In genomic region chr1:156623946-156624813, GRCh38 we compare ENCODE assay signal across 8 cellular contexts. TPM values are rescaled to one million over a fixed set of nuclear protein-coding genes. Genes with fewer than 3 reads are reported as not detected.
DNase-seq lines count a peak whose midpoint lies in the region; ATAC-seq and TF ChIP-seq lines count a peak whose summit lies in the region.

No MANE protein-coding gene starts in this region.

- peaks cover 8% of the 10 kb centered on the region for H3K4me1 ChIP-seq in neural progenitor cell

- peak; percentile 67 for ATAC-seq in activated CD8-positive, alpha-beta memory T cell treated with anti-CD3 and anti-CD28 coated beads, Interleukin-2, amount 10 ng/mL, durations not matched to agents 7 days and 5 days
- ATAC-seq in GM19467 (IDR thresholded peaks at IDR 0.05; ENCODE audit: unreplicated experiment), result no peak

- H3K4me3 ChIP-seq in GM12864 (ENCODE audit: low read depth, low read length) (peak overlapping the region; percentile 25; the same call in 1 of the 2 replicates), fibroblast of the aortic adventitia (ENCODE audit: low read depth, low read length) (peak overlapping the region; percentile 49), neural progenitor cell (peak overlapping the region; percentile 43)

- H3K4me3 Mint-ChIP-seq in activated CD8-positive, alpha-beta memory T cell treated with anti-CD3 and anti-CD28 coated beads, Interleukin-2, amount 10 ng/mL, durations not matched to agents 7 days and 5 days, result no peak overlapping the region
- peak overlapping the region; percentile 30 for H3K4me3 Mint-ChIP-seq in neural progenitor cell

- H3K36me3 Mint-ChIP-seq in activated CD8-positive, alpha-beta memory T cell treated with anti-CD3 and anti-CD28 coated beads, Interleukin-2, amount 10 ng/mL, durations not matched to agents 7 days and 5 days, result no peaks in the 10 kb centered on the region
- H3K36me3 Mint-ChIP-seq in neural progenitor cell, result no peaks in the 10 kb centered on the region

- peak overlapping the region; percentile 80 for H3K4me2 ChIP-seq in neural progenitor cell

- H3K9ac ChIP-seq in neural progenitor cell, result no peak overlapping the region

- no peaks in the 10 kb centered on the region for H3K36me3 ChIP-seq in neural progenitor cell

- H3K27ac ChIP-seq in neural progenitor cell, result no peak overlapping the region

- H3F3A ChIP-seq in neural progenitor cell (ENCODE audit: low read depth), result peaks cover 3% of the 10 kb centered on the region

- peaks cover 73% of the 10 kb centered on the region for H3K27me3 Mint-ChIP-seq in activated CD8-positive, alpha-beta memory T cell treated with anti-CD3 and anti-CD28 coated beads, Interleukin-2, amount 10 ng/mL, durations not matched to agents 7 days and 5 days
- H3K27me3 Mint-ChIP-seq in neural progenitor cell (ENCODE audit: insufficient read depth, low read depth), result peaks cover 47% of the 10 kb centered on the region

- peaks cover 8% of the 10 kb centered on the region for H3K4me1 Mint-ChIP-seq in activated CD8-positive, alpha-beta memory T cell treated with anti-CD3 and anti-CD28 coated beads, Interleukin-2, amount 10 ng/mL, durations not matched to agents 7 days and 5 days
- peaks cover 15% of the 10 kb centered on the region for H3K4me1 Mint-ChIP-seq in neural progenitor cell

- H3K9me3 Mint-ChIP-seq in activated CD8-positive, alpha-beta memory T cell treated with anti-CD3 and anti-CD28 coated beads, Interleukin-2, amount 10 ng/mL, durations not matched to agents 7 days and 5 days (ENCODE audit: low read depth), result no peaks in the 10 kb centered on the region
- H3K9me3 Mint-ChIP-seq in neural progenitor cell, result peaks cover 2% of the 10 kb centered on the region

- DNase-seq in GM12864 (ENCODE audit: low read depth) (no peak), NCI-H2081 (lab: John Stamatoyannopoulos, UW) (peak; percentile 59 to 73), fibroblast of the aortic adventitia (ENCODE audit: low read depth) (peak; percentile 29), neural progenitor cell (ENCODE audit: low spot score) (peak; percentile 89), hippocampal formation (lab: John Stamatoyannopoulos, UW) (no peak), AG08395 (ENCODE audit: low spot score) (no peak)
- DNase-seq in activated CD8-positive, alpha-beta memory T cell treated with anti-CD3 and anti-CD28 coated beads, Interleukin-2, amount 10 ng/mL, durations not matched to agents 7 days and 5 days, result peak; percentile 61

- TF ChIP-seq CTCF in GM12864 (IDR thresholded peaks at IDR 0.05; ENCODE audit: low read depth, low read length, missing control alignments) (peak; percentile 58), fibroblast of the aortic adventitia (IDR thresholded peaks at IDR 0.05; ENCODE audit: insufficient read depth, low read length) (peak; percentile 43), neural progenitor cell (IDR thresholded peaks at IDR 0.05) (peak; percentile 55)

- H4K20me1 ChIP-seq in neural progenitor cell (ENCODE audit: low read depth), result peaks cover 27% of the 10 kb centered on the region

- H3K27me3 ChIP-seq in neural progenitor cell, result peaks cover 99% of the 10 kb centered on the region

- H3K27ac Mint-ChIP-seq in activated CD8-positive, alpha-beta memory T cell treated with anti-CD3 and anti-CD28 coated beads, Interleukin-2, amount 10 ng/mL, durations not matched to agents 7 days and 5 days, result no peak overlapping the region
- no peak overlapping the region for H3K27ac Mint-ChIP-seq in neural progenitor cell

- no peaks in the 10 kb centered on the region for H3K79me2 ChIP-seq in neural progenitor cell (ENCODE audit: low read depth)

- peak overlapping the region; percentile 58 for H2AFZ ChIP-seq in neural progenitor cell (replicated peaks)

- H3K9me3 ChIP-seq in neural progenitor cell (ENCODE audit: low read depth), result no peaks in the 10 kb centered on the region

- CTCF ChIA-PET in activated CD8-positive, alpha-beta memory T cell treated with anti-CD3 and anti-CD28 coated beads, Interleukin-2, amount 10 ng/mL, durations not matched to agents 7 days and 5 days (lab: Charles Lee), result interaction anchor here (0.6 to 15.7 kb wide), 33 partner anchors 11 to 304 kb away, joined by 3 to 344 read pairs (median 5); partner anchors contain the start of genes BCAN, GPATCH4 and NES

RNA-seq across cellular contexts. Expression of gene HAPLN2, which starts 5.0 kb away (rescaled TPM):
- total RNA-seq in activated CD8-positive, alpha-beta memory T cell treated with anti-CD3 and anti-CD28 coated beads, Interleukin-2, amount 10 ng/mL, durations not matched to agents 7 days and 5 days, result not detected
- total RNA-seq in fibroblast of the aortic adventitia (ENCODE audit: low replicate concordance) (not detected in 2 replicates), neural progenitor cell (ENCODE audit: low replicate concordance) (0.65 TPM in 1 of 2 replicates, not detected in the other)

RNA-seq across cellular contexts. Expression of gene BCAN, which starts 17.7 kb away (rescaled TPM):
- under 1 TPM in 1 of 2 experiments, not detected in 1; 0.07 TPM for total RNA-seq in activated CD8-positive, alpha-beta memory T cell treated with anti-CD3 and anti-CD28 coated beads, Interleukin-2, amount 10 ng/mL, durations not matched to agents 7 days and 5 days
- total RNA-seq in fibroblast of the aortic adventitia (ENCODE audit: low replicate concordance) (not detected in 2 replicates), neural progenitor cell (ENCODE audit: low replicate concordance) (0.46 TPM in 1 of 2 replicates, not detected in the other)

RNA-seq across cellular contexts. Expression of gene GPATCH4, which starts 22.9 kb away (rescaled TPM):
- total RNA-seq in activated CD8-positive, alpha-beta memory T cell treated with anti-CD3 and anti-CD28 coated beads, Interleukin-2, amount 10 ng/mL, durations not matched to agents 7 days and 5 days, result 10 to 100 TPM; 40.5 to 50.9 TPM
- total RNA-seq in fibroblast of the aortic adventitia (ENCODE audit: low replicate concordance), result 12.2 and 18.9 TPM in 2 replicates
- total RNA-seq in neural progenitor cell (ENCODE audit: low replicate concordance), result 17.2 and 18.6 TPM in 2 replicates

RNA-seq across cellular contexts. Expression of gene NAXE, which starts 32.6 kb away (rescaled TPM):
- 10 to 100 TPM; 62.7 to 66.6 TPM for total RNA-seq in activated CD8-positive, alpha-beta memory T cell treated with anti-CD3 and anti-CD28 coated beads, Interleukin-2, amount 10 ng/mL, durations not matched to agents 7 days and 5 days
- total RNA-seq in fibroblast of the aortic adventitia (ENCODE audit: low replicate concordance), result 22.7 and 64.2 TPM in 2 replicates
- total RNA-seq in neural progenitor cell (ENCODE audit: low replicate concordance), result 32.8 and 51.3 TPM in 2 replicates

RNA-seq across cellular contexts. Expression of gene TTC24, which starts 44.7 kb away (rescaled TPM):
- total RNA-seq in activated CD8-positive, alpha-beta memory T cell treated with anti-CD3 and anti-CD28 coated beads, Interleukin-2, amount 10 ng/mL, durations not matched to agents 7 days and 5 days, result 10 to 100 TPM; 12.6 to 16.9 TPM
- total RNA-seq in fibroblast of the aortic adventitia (ENCODE audit: low replicate concordance) (not detected in 2 replicates), neural progenitor cell (ENCODE audit: low replicate concordance) (not detected in 2 replicates)

Comparison
In these comparisons a context has a peak if more than half of its experiments do, and no peak if none do; other contexts are left out.
1. DNase-seq: peak in NCI-H2081 (2 of 2), activated CD8-positive, alpha-beta memory T cell treated with anti-CD3 and anti-CD28 coated beads, Interleukin-2, amount 10 ng/mL, durations not matched to agents 7 days and 5 days (single experiment), fibroblast of the aortic adventitia (single experiment) and neural progenitor cell (single experiment); none in GM12864 (single experiment), hippocampal formation (0 of 2) and AG08395 (single experiment).
2. Peak in every context shown above with its lines, with median percentiles within 50 percentile points of each other: H3K4me3 ChIP-seq and CTCF ChIP-seq.